11 cellular contexts compared by ENCODE assay signal in genomic region chr19:750640-751423, GRCh38. TPM values are rescaled to one million over a fixed set of nuclear protein-coding genes. Genes with fewer than 3 reads are reported as not detected.
DNase-seq lines count a peak whose midpoint lies in the region; ATAC-seq and TF ChIP-seq lines count a peak whose summit lies in the region.
"Had no signal": no experiment of that assay in that cellular context is flagged by ENCODE, and none has a peak within 500 bp of the region (broad histone marks: within the 10 kb centered on the region; RNA-seq: fewer than 3 reads in every experiment).

A gene with protein sequence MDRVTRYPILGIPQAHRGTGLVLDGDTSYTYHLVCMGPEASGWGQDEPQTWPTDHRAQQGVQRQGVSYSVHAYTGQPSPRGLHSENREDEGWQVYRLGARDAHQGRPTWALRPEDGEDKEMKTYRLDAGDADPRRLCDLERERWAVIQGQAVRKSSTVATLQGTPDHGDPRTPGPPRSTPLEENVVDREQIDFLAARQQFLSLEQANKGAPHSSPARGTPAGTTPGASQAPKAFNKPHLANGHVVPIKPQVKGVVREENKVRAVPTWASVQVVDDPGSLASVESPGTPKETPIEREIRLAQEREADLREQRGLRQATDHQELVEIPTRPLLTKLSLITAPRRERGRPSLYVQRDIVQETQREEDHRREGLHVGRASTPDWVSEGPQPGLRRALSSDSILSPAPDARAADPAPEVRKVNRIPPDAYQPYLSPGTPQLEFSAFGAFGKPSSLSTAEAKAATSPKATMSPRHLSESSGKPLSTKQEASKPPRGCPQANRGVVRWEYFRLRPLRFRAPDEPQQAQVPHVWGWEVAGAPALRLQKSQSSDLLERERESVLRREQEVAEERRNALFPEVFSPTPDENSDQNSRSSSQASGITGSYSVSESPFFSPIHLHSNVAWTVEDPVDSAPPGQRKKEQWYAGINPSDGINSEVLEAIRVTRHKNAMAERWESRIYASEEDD (plus strand): TSS chr19:751112. CDS start chr19:756947, 5,835 bp downstream.

- no peak for ATAC-seq in HG03442 (IDR thresholded peaks at IDR 0.05; ENCODE audit: unreplicated experiment)
- no peak for ATAC-seq in naive thymus-derived CD4-positive, alpha-beta T cell
- ATAC-seq in natural killer cell treated with Interleukin-12 subunit alpha and Interleukin-12 subunit beta and Interleukin-15 and Interleukin-18, amount 100 ng/mL, for 72 hours, result no peak

- peaks cover 3% of the 10 kb centered on the region for H3K36me3 Mint-ChIP-seq in progenitor cell of endocrine pancreas (ENCODE audit: insufficient read depth)
- H3K36me3 Mint-ChIP-seq in naive thymus-derived CD4-positive, alpha-beta T cell, result no peaks in the 10 kb centered on the region
- no peaks in the 10 kb centered on the region for H3K36me3 Mint-ChIP-seq in natural killer cell treated with Interleukin-12 subunit alpha and Interleukin-12 subunit beta and Interleukin-15 and Interleukin-18, amount 100 ng/mL, for 72 hours

- no peaks in the 10 kb centered on the region for H3K27me3 Mint-ChIP-seq in progenitor cell of endocrine pancreas
- peaks cover 0 to 3% (median 0%) of the 10 kb centered on the region in 5 donors for H3K27me3 Mint-ChIP-seq in naive thymus-derived CD4-positive, alpha-beta T cell
- peaks cover 0 to 2% of the 10 kb centered on the region in 2 donors for H3K27me3 Mint-ChIP-seq in natural killer cell treated with Interleukin-12 subunit alpha and Interleukin-12 subunit beta and Interleukin-15 and Interleukin-18, amount 100 ng/mL, for 72 hours

- peaks cover 3% of the 10 kb centered on the region for H3K4me1 Mint-ChIP-seq in progenitor cell of endocrine pancreas (ENCODE audit: low read depth)
- H3K4me1 Mint-ChIP-seq in naive thymus-derived CD4-positive, alpha-beta T cell, result no peaks in the 10 kb centered on the region
- H3K4me1 Mint-ChIP-seq in natural killer cell treated with Interleukin-12 subunit alpha and Interleukin-12 subunit beta and Interleukin-15 and Interleukin-18, amount 100 ng/mL, for 72 hours (ENCODE audit: low read depth in 2 of 2), result no peaks in the 10 kb centered on the region

- H3K36me3 ChIP-seq in HEK293 (ENCODE audit: control insufficient read depth in 2 of 2, insufficient read depth in 1 of 2, low read length in 2 of 2), result no peaks in the 10 kb centered on the region
- no peaks in the 10 kb centered on the region for H3K36me3 ChIP-seq in duodenal mucosa (ENCODE audit: control insufficient read depth in 1 of 2, insufficient read depth in 2 of 2, low read length in 2 of 2)
- H3K36me3 ChIP-seq in naive thymus-derived CD4-positive, alpha-beta T cell (ENCODE audit: control insufficient read depth in 2 of 3, insufficient read depth in 3 of 3, low read length in 3 of 3), result no peaks in the 10 kb centered on the region

- no peak within 1 kb of the TSS for H3K4me3 Mint-ChIP-seq in progenitor cell of endocrine pancreas (ENCODE audit: low read depth)
- H3K4me3 Mint-ChIP-seq in naive thymus-derived CD4-positive, alpha-beta T cell, result no peak within 1 kb of the TSS
- no peak within 1 kb of the TSS for H3K4me3 Mint-ChIP-seq in natural killer cell treated with Interleukin-12 subunit alpha and Interleukin-12 subunit beta and Interleukin-15 and Interleukin-18, amount 100 ng/mL, for 72 hours
- H3K4me3 Mint-ChIP-seq: activated T-helper 1 cell treated with anti-CD3 and anti-CD28 coated beads, Interleukin-12 subunit alpha, Interleukin-12 subunit beta, Interleukin-2, Interleukin-4 antibody, amounts not matched to agents 30 ng/mL and 10 ng/mL and 1 ng/mL, durations not matched to agents 14 hours and 24 hours and 36 hours; T-helper 2 cell treated with Interferon-gamma antibody and Interleukin-4, amounts not matched to agents 5 μg/mL and 100 μg/mL, for 36 hours had no signal

- CTCF ChIA-PET in HEK293 (lab: Yijun Ruan, JAX), result no interaction called here
- CTCF ChIA-PET in naive thymus-derived CD4-positive, alpha-beta T cell (lab: Charles Lee), result no interaction called here

- intact Hi-C loops in naive thymus-derived CD4-positive, alpha-beta T cell (cut with micrococcal nuclease), result no loop called here

- POLR2A ChIA-PET in HEK293 (lab: Yijun Ruan, JAX), result no interaction called here
- POLR2A ChIA-PET in naive thymus-derived CD4-positive, alpha-beta T cell (lab: Charles Lee), result no interaction called here

- H3K27me3 ChIP-seq in duodenal mucosa (ENCODE audit: control insufficient read depth in 1 of 2, insufficient read depth in 2 of 2, low read length in 2 of 2), result no peaks in the 10 kb centered on the region
- H3K27me3 ChIP-seq in naive thymus-derived CD4-positive, alpha-beta T cell (ENCODE audit: control insufficient read depth in 2 of 2, insufficient read depth in 2 of 2, low read length in 2 of 2), result no peaks in the 10 kb centered on the region

- no peak within 1 kb of the TSS for H3K4me3 ChIP-seq in HEK293 (ENCODE audit: low read depth, low read length)
- H3K4me3 ChIP-seq in duodenal mucosa (ENCODE audit: low read depth in 1 of 2, low read length in 2 of 2), result peak within 1 kb of the TSS; percentile 70 to 85
- no peak within 1 kb of the TSS for H3K4me3 ChIP-seq in naive thymus-derived CD4-positive, alpha-beta T cell (ENCODE audit: low read length)

- H3K9me3 ChIP-seq in HEK293 (ENCODE audit: control insufficient read depth, insufficient read depth, low read depth, low read length) (no peaks in the 10 kb centered on the region), duodenal mucosa (ENCODE audit: control insufficient read depth in 1 of 2, low read length in 2 of 2) (no peaks in the 10 kb centered on the region)
- peaks cover 0 to 12% (median 0%) of the 10 kb centered on the region in 3 experiments for H3K9me3 ChIP-seq in naive thymus-derived CD4-positive, alpha-beta T cell (ENCODE audit: control insufficient read depth in 2 of 3, low read length in 3 of 3)

- H3K9me3 Mint-ChIP-seq in progenitor cell of endocrine pancreas (ENCODE audit: low read depth), result no peaks in the 10 kb centered on the region
- peaks cover 0 to 8% (median 2%) of the 10 kb centered on the region in 11 donors for H3K9me3 Mint-ChIP-seq in naive thymus-derived CD4-positive, alpha-beta T cell
- no peaks in the 10 kb centered on the region for H3K9me3 Mint-ChIP-seq in natural killer cell treated with Interleukin-12 subunit alpha and Interleukin-12 subunit beta and Interleukin-15 and Interleukin-18, amount 100 ng/mL, for 72 hours
- H3K9me3 Mint-ChIP-seq: activated T-helper 1 cell treated with anti-CD3 and anti-CD28 coated beads, Interleukin-12 subunit alpha, Interleukin-12 subunit beta, Interleukin-2, Interleukin-4 antibody, amounts not matched to agents 30 ng/mL and 10 ng/mL and 1 ng/mL, durations not matched to agents 14 hours and 24 hours and 36 hours; T-helper 2 cell treated with Interferon-gamma antibody and Interleukin-4, amounts not matched to agents 5 μg/mL and 100 μg/mL, for 36 hours had no signal

- peak within 1 kb of the TSS; percentile 37 for H3K27ac Mint-ChIP-seq in progenitor cell of endocrine pancreas
- no peak within 1 kb of the TSS for H3K27ac Mint-ChIP-seq in naive thymus-derived CD4-positive, alpha-beta T cell
- H3K27ac Mint-ChIP-seq in natural killer cell treated with Interleukin-12 subunit alpha and Interleukin-12 subunit beta and Interleukin-15 and Interleukin-18, amount 100 ng/mL, for 72 hours, result no peak within 1 kb of the TSS
- H3K27ac Mint-ChIP-seq: activated T-helper 1 cell treated with anti-CD3 and anti-CD28 coated beads, Interleukin-12 subunit alpha, Interleukin-12 subunit beta, Interleukin-2, Interleukin-4 antibody, amounts not matched to agents 30 ng/mL and 10 ng/mL and 1 ng/mL, durations not matched to agents 14 hours and 24 hours and 36 hours; T-helper 2 cell treated with Interferon-gamma antibody and Interleukin-4, amounts not matched to agents 5 μg/mL and 100 μg/mL, for 36 hours had no signal

- no peak within 1 kb of the TSS for H3K27ac ChIP-seq in HEK293 (ENCODE audit: extremely low read depth, low read depth, low read length)
- peak within 1 kb of the TSS; percentile 97 for H3K27ac ChIP-seq in duodenal mucosa (ENCODE audit: low read depth, low read length)
- no peak within 1 kb of the TSS for H3K27ac ChIP-seq in naive thymus-derived CD4-positive, alpha-beta T cell (ENCODE audit: low read depth, low read length)

- H3K4me1 ChIP-seq in HEK293 (ENCODE audit: control insufficient read depth, insufficient read depth, low read length), result no peaks in the 10 kb centered on the region
- H3K4me1 ChIP-seq in duodenal mucosa (ENCODE audit: control insufficient read depth in 1 of 2, insufficient read depth in 2 of 2, low read length in 2 of 2), result peaks cover 0 to 24% of the 10 kb centered on the region in 2 donors
- no peaks in the 10 kb centered on the region for H3K4me1 ChIP-seq in naive thymus-derived CD4-positive, alpha-beta T cell (ENCODE audit: control insufficient read depth in 2 of 2, insufficient read depth in 2 of 2, low read length in 2 of 2)

- DNase-seq in NCI-H510A (lab: John Stamatoyannopoulos, UW), result peak; percentile 80
- DNase-seq in progenitor cell of endocrine pancreas (ENCODE audit: low spot score, unreplicated experiment), result no peak
- DNase-seq in naive thymus-derived CD4-positive, alpha-beta T cell, result no peak
- DNase-seq in natural killer cell treated with Interleukin-12 subunit alpha and Interleukin-12 subunit beta and Interleukin-15 and Interleukin-18, amount 100 ng/mL, for 72 hours (ENCODE audit: low spot score), result no peak
- no peak for DNase-seq in NCI-H82 (lab: John Stamatoyannopoulos, UW)
- DNase-seq: cortex of kidney had no signal

- H3K9ac ChIP-seq in duodenal mucosa (ENCODE audit: low read depth in 1 of 2, low read length in 2 of 2), result peak within 1 kb of the TSS; percentile 79 to 94

- TF ChIP-seq CTCF in HEK293 (tag by site-specific recombination; IDR thresholded peaks at IDR 0.05) (no peak), progenitor cell of endocrine pancreas (IDR thresholded peaks at IDR 0.05; ENCODE audit: unreplicated experiment) (no peak)

RNA-seq across cellular contexts. Expression of the gene that starts here (rescaled TPM):
- 1.1 and 2.5 TPM in 2 replicates for total RNA-seq in progenitor cell of endocrine pancreas
- total RNA-seq in naive thymus-derived CD4-positive, alpha-beta T cell, result not detected
- polyA plus RNA-seq in naive thymus-derived CD4-positive, alpha-beta T cell, result not detected
- not detected for total RNA-seq in natural killer cell treated with Interleukin-12 subunit alpha and Interleukin-12 subunit beta and Interleukin-15 and Interleukin-18, amount 100 ng/mL, for 72 hours
- total RNA-seq: activated T-helper 1 cell treated with anti-CD3 and anti-CD28 coated beads, Interleukin-12 subunit alpha, Interleukin-12 subunit beta, Interleukin-2, Interleukin-4 antibody, amounts not matched to agents 30 ng/mL and 10 ng/mL and 1 ng/mL, durations not matched to agents 14 hours and 24 hours and 36 hours had no signal

Comparison
In these comparisons a context has a peak if more than half of its experiments do, and no peak if none do; other contexts are left out.
1. H3K4me3 ChIP-seq: peak in duodenal mucosa (2 of 2); none in HEK293 (single experiment) and naive thymus-derived CD4-positive, alpha-beta T cell (single experiment).